ENCODE assay signal across 1 cellular context in the genomic region with DNA sequence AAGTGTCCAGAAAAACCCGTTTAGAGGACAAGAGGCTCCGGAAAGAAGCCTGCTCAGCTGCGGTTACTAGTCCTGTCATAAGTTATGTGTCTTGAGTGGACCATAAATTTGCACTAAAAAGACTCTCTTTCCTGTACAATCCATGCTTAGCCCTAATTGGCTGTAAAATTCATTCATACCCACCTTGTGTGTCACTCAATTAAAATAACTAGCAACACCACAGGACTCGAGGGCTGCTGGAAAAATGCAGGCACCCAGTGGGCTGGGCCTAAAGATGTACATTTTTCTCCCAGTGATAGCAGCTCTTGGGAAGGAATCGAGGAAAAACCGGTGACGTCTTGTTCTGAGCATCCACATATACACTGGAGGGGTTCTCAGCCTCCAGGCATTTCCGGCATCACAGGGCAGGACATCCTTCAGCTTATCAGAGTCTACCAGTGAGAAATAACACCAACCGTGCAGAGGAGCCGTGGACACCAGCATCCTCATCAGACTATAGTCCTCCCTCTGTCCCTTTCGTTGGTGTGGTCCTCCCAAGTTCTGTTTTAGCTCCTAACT.
TF ChIP-seq lines count a peak whose summit lies in the region.

No MANE protein-coding gene starts in this region.

TF ChIP-seq in endothelial cell of umbilical vein, 7 proteins besides CTCF, POLR2A, EP300 and RAD21:
- TF ChIP-seq GATA2 (IDR thresholded peaks at IDR 0.05; ENCODE audit: insufficient read depth, insufficient read length, low read depth, low read length), result peak; percentile 43
- TF ChIP-seq POLR2AphosphoS5 (IDR thresholded peaks at IDR 0.05; ENCODE audit: insufficient read depth, low read depth, low read length), result no peak
TF ChIP-seq in endothelial cell of umbilical vein: peak in this region for 1.
